Comparison of ENCODE assay signal across 11 cellular contexts in the genomic region with DNA sequence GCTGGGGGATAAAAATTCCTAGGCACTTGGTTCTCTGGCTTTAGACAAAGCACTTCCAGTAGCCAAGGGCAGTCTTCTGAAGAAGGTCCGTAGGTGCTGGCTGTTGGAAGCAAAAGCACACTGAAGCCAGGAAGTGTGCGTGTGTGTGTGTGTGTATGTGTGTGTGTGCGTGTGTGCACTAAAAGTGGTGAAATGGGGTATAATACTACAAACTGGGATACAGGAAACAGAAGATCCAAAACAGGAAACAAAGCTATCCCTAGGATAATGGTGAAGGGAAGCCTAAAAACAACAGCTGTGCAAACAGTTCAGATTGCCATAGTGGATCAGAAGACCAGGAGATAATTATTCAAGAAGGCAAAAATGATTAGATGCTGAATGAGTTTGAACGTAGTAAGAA.
"Had no signal": no experiment of that assay in that cellular context is flagged by ENCODE, and none has a peak within 500 bp of the region (broad histone marks: within the 10 kb centered on the region; RNA-seq: fewer than 3 reads in every experiment).

No MANE protein-coding gene starts in this region.

- DNase-seq: activated CD4-positive, alpha-beta T cell treated with anti-CD3 and anti-CD28 coated beads for 48 hours; activated CD8-positive, alpha-beta T cell treated with anti-CD3 and anti-CD28 coated beads for 36 hours; activated effector memory CD4-positive, alpha-beta T cell treated with anti-CD3 and anti-CD28 coated beads, Interleukin-2, amount 50 U/mL, for 16 hours; activated T-cell treated with anti-CD3 and anti-CD28 coated beads, Interleukin-2, amount 50 U/mL, for 4 hours; immature natural killer cell; occipital lobe; right cardiac atrium; stimulated activated naive CD8-positive, alpha-beta T cell treated with anti-CD3 and anti-CD28 coated beads, Interleukin-15, amount 100 ng/mL, for 72 hours had no signal

- H3K4me3 ChIP-seq: cardiac muscle cell, esophagus muscularis mucosa, smooth muscle cell had no signal
